In the genomic region with DNA sequence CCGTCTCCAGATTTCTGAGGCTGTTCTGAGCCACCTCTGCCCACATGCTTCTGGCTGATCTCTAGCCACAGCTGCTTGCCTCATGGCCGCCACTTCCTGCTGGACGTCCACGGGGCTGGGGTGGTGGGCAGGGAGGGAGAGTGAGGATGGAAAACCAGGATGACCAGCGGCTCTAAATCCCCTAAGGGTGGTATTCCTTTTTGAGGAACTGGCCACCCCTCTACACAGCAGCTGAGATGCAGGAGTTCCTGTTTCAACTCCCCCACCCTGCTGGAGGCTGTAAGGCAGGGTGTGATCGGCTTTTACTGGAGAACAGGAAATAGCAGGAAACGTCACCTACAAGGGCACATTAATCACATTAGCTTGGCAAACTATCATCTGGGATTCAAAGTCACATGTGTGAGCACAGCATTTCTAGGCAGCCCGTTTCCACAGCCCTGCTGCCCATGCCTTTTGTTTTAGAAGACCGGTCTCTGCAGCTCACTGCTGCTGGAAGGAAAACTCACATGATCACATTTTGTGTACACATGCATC, we compare ENCODE assay signal across 10 cellular contexts.
A peak's percentile ranks its signal among the peaks of the same experiment; 100 is the strongest.
DNase-seq lines count a peak whose midpoint lies in the region; ATAC-seq, FAIRE-seq and TF ChIP-seq lines count a peak whose summit lies in the region.
"Had no signal": no experiment of that assay in that cellular context is flagged by ENCODE, and none has a peak within 500 bp of the region (broad histone marks: within the 10 kb centered on the region; RNA-seq: fewer than 3 reads in every experiment).

No MANE protein-coding gene starts in this region.

- peak overlapping the region; percentile 18 for H3K27ac ChIP-seq in C4-2B
- H3K27ac ChIP-seq in Karpas-422 (ENCODE audit: low read length), result no peak overlapping the region

- no peaks in the 10 kb centered on the region; the same call in 1 of the 2 replicates for H3K27me3 ChIP-seq in Karpas-422 (ENCODE audit: low read length)

- FAIRE-seq in GM19239 (lab: Jason Lieb, UNC), result no peak
- FAIRE-seq: GM18507 had no signal

- H3K4me1 ChIP-seq in Karpas-422 (ENCODE audit: low read length), result no peaks in the 10 kb centered on the region

- H3K9ac ChIP-seq in Karpas-422 (ENCODE audit: low read length), result no peak overlapping the region

- no peaks in the 10 kb centered on the region for H4K20me1 ChIP-seq in Karpas-422 (ENCODE audit: insufficient read depth, low read depth, low read length)

- H3K79me2 ChIP-seq in Karpas-422 (ENCODE audit: low read length), result no peaks in the 10 kb centered on the region

- no peaks in the 10 kb centered on the region for H3K36me3 ChIP-seq in Karpas-422 (ENCODE audit: insufficient read depth, low read length)

- no peak overlapping the region for H3K4me2 ChIP-seq in Karpas-422 (ENCODE audit: low read depth, low read length, poor library complexity, severe bottlenecking)

- TF ChIP-seq CTCF in C4-2B (conservative IDR thresholded peaks at IDR 0.05), result no peak

- no peak overlapping the region for H3K4me3 ChIP-seq in Karpas-422 (ENCODE audit: low read length)

- DNase-seq in NCI-H510A treated with DMSO at 0.1 percent for 48 hours (lab: John Stamatoyannopoulos, UW), result peak; percentile 40
- peak; percentile 93 for DNase-seq in dermis blood vessel endothelial cell
- DNase-seq in mucosa of gallbladder (ENCODE audit: low spot score), result peak; percentile 50
- DNase-seq in COLO668 (lab: John Stamatoyannopoulos, UW; ENCODE audit: unreplicated experiment), result no peak
- no peak for DNase-seq in GM19239 (ENCODE audit: insufficient read length, low spot score)
- DNase-seq in Karpas-422, result no peak
- DNase-seq: activated naive CD8-positive, alpha-beta T cell treated with anti-CD3 and anti-CD28 coated beads, Interleukin-2, amount 10 ng/mL, durations not matched to agents 7 days and 5 days had no signal

- H3K9me2 ChIP-seq in Karpas-422 (replicated peaks; ENCODE audit: insufficient read depth, low read length), result no peaks in the 10 kb centered on the region

- peaks cover 4% of the 10 kb centered on the region for H3K9me3 ChIP-seq in Karpas-422 (ENCODE audit: low read length)

- no peak for ATAC-seq in GM18519 (IDR thresholded peaks at IDR 0.05; ENCODE audit: low FRiP score, unreplicated experiment)

- no peak overlapping the region for H2AFZ ChIP-seq in Karpas-422 (ENCODE audit: low read length)

Comparison
In these comparisons a context has a peak if more than half of its experiments do, and no peak if none do; other contexts are left out.
1. DNase-seq: peak in NCI-H510A treated with DMSO at 0.1 percent for 48 hours (single experiment), dermis blood vessel endothelial cell (single experiment) and mucosa of gallbladder (single experiment); none in COLO668 (single experiment), GM19239 (single experiment) and Karpas-422 (single experiment).